ENCODE assay signal across 10 cellular contexts in the genomic region with DNA sequence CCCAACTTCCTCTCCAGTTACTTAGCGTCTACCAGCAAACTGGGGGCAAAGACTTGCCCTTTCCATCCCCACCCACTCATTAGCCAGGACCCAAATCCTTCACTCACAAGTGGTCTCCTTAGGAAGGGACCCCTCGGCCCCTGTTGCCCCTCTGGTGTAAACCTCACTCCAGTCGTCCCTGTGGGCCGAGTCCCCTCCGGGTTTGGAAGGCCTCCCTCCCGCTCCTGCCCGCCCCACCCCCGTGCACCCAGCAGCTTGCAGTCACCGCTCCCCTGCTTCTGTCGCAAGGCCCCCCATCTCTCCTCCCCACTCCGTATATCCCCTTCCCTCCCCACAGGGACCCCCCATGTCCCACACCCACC. TPM values are rescaled to one million over a fixed set of nuclear protein-coding genes. Genes with fewer than 3 reads are reported as not detected.
A peak's percentile ranks its signal among the peaks of the same experiment; 100 is the strongest.
DNase-seq lines count a peak whose midpoint lies in the region; ATAC-seq and FAIRE-seq lines count a peak whose summit lies in the region.
"Had no signal": no experiment of that assay in that cellular context is flagged by ENCODE, and none has a peak within 500 bp of the region (broad histone marks: within the 10 kb centered on the region; RNA-seq: fewer than 3 reads in every experiment).

No MANE protein-coding gene starts in this region.

- ATAC-seq in activated naive CD4-positive, alpha-beta T cell treated with anti-CD3 and anti-CD28 coated beads, Interleukin-2, amount 50 U/mL, for 72 hours, result no peak

- peak overlapping the region; percentile 72 to 89 for H3K27ac Mint-ChIP-seq in activated naive CD4-positive, alpha-beta T cell treated with anti-CD3 and anti-CD28 coated beads, Interleukin-2, amount 50 U/mL, for 72 hours

- no peak for FAIRE-seq in GM19239 (lab: Jason Lieb, UNC)

- peak overlapping the region; percentile 35 for H3K27ac ChIP-seq in layer of hippocampus (ENCODE audit: low read depth, low read length)
- H3K27ac ChIP-seq in substantia nigra (ENCODE audit: low read depth, low read length, poor library complexity, severe bottlenecking), result peak overlapping the region; percentile 51

- H3K9me3 Mint-ChIP-seq in activated naive CD4-positive, alpha-beta T cell treated with anti-CD3 and anti-CD28 coated beads, Interleukin-2, amount 50 U/mL, for 72 hours, result no peaks in the 10 kb centered on the region

- H3K36me3 Mint-ChIP-seq in activated naive CD4-positive, alpha-beta T cell treated with anti-CD3 and anti-CD28 coated beads, Interleukin-2, amount 50 U/mL, for 72 hours, result peaks cover 4 to 22% of the 10 kb centered on the region in 2 donors

- DNase-seq in activated CD4-positive, alpha-beta T cell treated with anti-CD3 and anti-CD28 coated beads for 48 hours, result peak; percentile 28
- DNase-seq in activated CD4-positive, alpha-beta T cell treated with anti-CD3 and anti-CD28 coated beads for 1 hour, result no peak
- no peak for DNase-seq in activated naive CD4-positive, alpha-beta T cell treated with anti-CD3 and anti-CD28 coated beads, Interleukin-2, amount 50 U/mL, for 72 hours (ENCODE audit: low spot score in 2 of 2)
- no peak for DNase-seq in substantia nigra (lab: John Stamatoyannopoulos, UW)
- no peak for DNase-seq in NCI-H146 treated with DMSO at 0.1 percent for 48 hours (lab: John Stamatoyannopoulos, UW; ENCODE audit: unreplicated experiment)
- no peak for DNase-seq in GM19239 (ENCODE audit: insufficient read length, low spot score)
- no peak for DNase-seq in NCI-H1092 (lab: John Stamatoyannopoulos, UW)
- DNase-seq: NCI-H2081 treated with DMSO at 0.1 percent for 48 hours had no signal

- H3K27me3 ChIP-seq in layer of hippocampus (ENCODE audit: control insufficient read depth, insufficient read depth, low read length), result no peaks in the 10 kb centered on the region

RNA-seq across cellular contexts. Expression of gene EFHD2, which starts 1.2 kb away (rescaled TPM):
- 10 to 100 TPM; 18.8 to 55.8 TPM for total RNA-seq in activated naive CD4-positive, alpha-beta T cell treated with anti-CD3 and anti-CD28 coated beads, Interleukin-2, amount 50 U/mL, for 72 hours

RNA-seq across cellular contexts. Expression of gene CTRC, which starts 27.4 kb away (rescaled TPM):
- not detected for total RNA-seq in activated naive CD4-positive, alpha-beta T cell treated with anti-CD3 and anti-CD28 coated beads, Interleukin-2, amount 50 U/mL, for 72 hours
- total RNA-seq: lung microvascular endothelial cell had no signal

RNA-seq across cellular contexts. Expression of gene CELA2A, which starts 45.7 kb away (rescaled TPM):
- total RNA-seq in activated naive CD4-positive, alpha-beta T cell treated with anti-CD3 and anti-CD28 coated beads, Interleukin-2, amount 50 U/mL, for 72 hours, result not detected
- total RNA-seq: lung microvascular endothelial cell had no signal
